Comparison of ENCODE assay signal across 37 cellular contexts in the genomic region with DNA sequence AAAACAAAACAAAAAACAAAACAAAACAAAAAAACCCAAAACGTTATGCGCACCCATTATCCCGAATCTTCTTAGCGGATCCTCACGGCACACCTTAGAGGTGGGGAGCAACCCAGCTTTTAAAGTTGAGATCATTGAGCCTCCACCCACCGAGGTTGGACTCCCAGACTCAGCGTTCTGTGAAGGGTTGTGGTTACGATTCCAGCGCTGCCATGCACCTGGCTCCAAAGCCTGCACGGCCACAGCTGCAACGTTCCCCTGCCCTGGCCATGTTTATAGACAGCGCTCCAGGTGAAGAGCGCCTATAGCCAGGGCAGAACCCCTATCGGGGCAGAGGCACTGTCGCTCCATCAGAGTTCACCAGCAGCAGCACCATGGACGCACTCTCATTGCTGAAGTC. TPM values are rescaled to one million over a fixed set of nuclear protein-coding genes. Genes with fewer than 3 reads are reported as not detected.
"Had no signal": no experiment of that assay in that cellular context is flagged by ENCODE, and none has a peak within 500 bp of the region (broad histone marks: within the 10 kb centered on the region; RNA-seq: fewer than 3 reads in every experiment).

No MANE protein-coding gene starts in this region.

- H3K4me3 ChIP-seq: esophagus squamous epithelium, gastroesophageal sphincter had no signal

- ATAC-seq: activated CD4-positive, CD25-positive, alpha-beta regulatory T cell treated with anti-CD3 and anti-CD28 coated beads, Interleukin-2, amount 50 U/mL, for 24 hours; activated CD8-positive, alpha-beta T cell treated with anti-CD3 and anti-CD28 coated beads for 36 hours; activated T-cell treated with anti-CD3 and anti-CD28 coated beads, Interleukin-2, amount 50 U/mL, for 4 hours; activated T-helper 17 cell treated with anti-CD3 and anti-CD28 coated beads, Interleukin-2, amount 50 U/mL, for 72 hours; gastroesophageal sphincter; T-helper 17 cell had no signal

- H3K27me3 ChIP-seq: brain microvascular endothelial cell had no signal

- DNase-seq: activated B cell treated with CpG ODN at 0.5 μM for 24 hours; activated CD4-positive, alpha-beta T cell treated with anti-CD3 and anti-CD28 coated beads for 48 hours; activated CD4-positive, alpha-beta T cell treated with anti-CD3 and anti-CD28 coated beads, Interleukin-2, amount 50 U/mL, for 1 hour; activated CD4-positive, alpha-beta T cell treated with anti-CD3 and anti-CD28 coated beads, Interleukin-2, amount 50 U/mL, for 48 hours; activated CD8-positive, alpha-beta memory T cell treated with anti-CD3 and anti-CD28 coated beads for 24 hours; activated CD8-positive, alpha-beta T cell treated with anti-CD3 and anti-CD28 coated beads for 36 hours; activated effector memory CD4-positive, alpha-beta T cell treated with Interleukin-2 at 50 U/mL for 16 hours; activated gamma-delta T cell treated with Interleukin-2 at 50 U/mL for 16 hours; activated naive CD4-positive, alpha-beta T cell treated with anti-CD3 and anti-CD28 coated beads, Interleukin-2, amount 50 U/mL, for 16 hours; activated naive CD4-positive, alpha-beta T cell treated with Interleukin-2 at 50 U/mL for 16 hours; activated T-cell treated with anti-CD3 and anti-CD28 coated beads, Interleukin-2, amount 50 U/mL, for 4 hours; amniotic stem cell; anterior cingulate cortex; brain microvascular endothelial cell; caudate nucleus; cortex of kidney; dermis blood vessel endothelial cell; effector CD4-positive, alpha-beta T cell; esophagus squamous epithelium; foreskin melanocyte; T-helper 1 cell; T-helper 17 cell; T1000; WERI-Rb-1 had no signal

- H3K36me3 Mint-ChIP-seq: activated naive CD8-positive, alpha-beta T cell had no signal

- H3K27ac ChIP-seq: brain microvascular endothelial cell, epithelial cell of prostate, esophagus squamous epithelium, gastroesophageal sphincter, WERI-Rb-1 had no signal

- H3K27ac Mint-ChIP-seq: activated B cell treated with CpG ODN at 0.5 μM for 24 hours; activated CD8-positive, alpha-beta T cell treated with anti-CD3 and anti-CD28 coated beads for 36 hours; activated naive CD8-positive, alpha-beta T cell; activated T-helper 17 cell treated with anti-CD3 and anti-CD28 coated beads, Interleukin-2, amount 50 U/mL, for 72 hours; T-helper 17 cell; T-helper 2 cell treated with Interferon-gamma antibody and Interleukin-4, amounts not matched to agents 5 μg/mL and 100 μg/mL, for 36 hours had no signal

- H3K9me3 ChIP-seq: esophagus squamous epithelium, gastroesophageal sphincter had no signal

- H3K4me3 Mint-ChIP-seq: activated B cell treated with CpG ODN at 0.5 μM for 24 hours; activated CD8-positive, alpha-beta T cell treated with anti-CD3 and anti-CD28 coated beads for 36 hours; activated naive CD8-positive, alpha-beta T cell; activated T-cell treated with anti-CD3 and anti-CD28 coated beads, Interleukin-2, amount 50 U/mL, for 4 hours; activated T-helper 17 cell treated with anti-CD3 and anti-CD28 coated beads, Interleukin-2, amount 50 U/mL, for 72 hours; T-helper 17 cell; T-helper 2 cell treated with Interferon-gamma antibody and Interleukin-4, amounts not matched to agents 5 μg/mL and 100 μg/mL, for 36 hours had no signal

- H3K9me3 Mint-ChIP-seq: activated B cell treated with CpG ODN at 0.5 μM for 24 hours; activated CD8-positive, alpha-beta T cell treated with anti-CD3 and anti-CD28 coated beads for 36 hours; activated T-cell treated with anti-CD3 and anti-CD28 coated beads, Interleukin-2, amount 50 U/mL, for 4 hours; T-helper 2 cell treated with Interferon-gamma antibody and Interleukin-4, amounts not matched to agents 5 μg/mL and 100 μg/mL, for 36 hours had no signal

- H3K36me3 ChIP-seq: brain microvascular endothelial cell, esophagus squamous epithelium, gastroesophageal sphincter, WERI-Rb-1 had no signal

- H3K4me1 Mint-ChIP-seq: activated T-helper 17 cell treated with anti-CD3 and anti-CD28 coated beads, Interleukin-2, amount 50 U/mL, for 72 hours; T-helper 17 cell had no signal

- H3K4me1 ChIP-seq: esophagus squamous epithelium, gastroesophageal sphincter had no signal

RNA-seq across cellular contexts. Expression of a gene that starts 18.7 kb away (rescaled TPM):
- total RNA-seq: activated B cell treated with CpG ODN at 0.5 μM for 24 hours; activated CD8-positive, alpha-beta T cell treated with anti-CD3 and anti-CD28 coated beads for 36 hours; activated T-cell treated with anti-CD3 and anti-CD28 coated beads, Interleukin-2, amount 50 U/mL, for 4 hours; activated T-helper 17 cell treated with anti-CD3 and anti-CD28 coated beads, Interleukin-2, amount 50 U/mL, for 72 hours; astrocyte; bronchial epithelial cell; chondrocyte; dermis blood vessel endothelial cell; endothelial cell of umbilical vein; fibroblast of lung; fibroblast of villous mesenchyme; glomerular endothelial cell had no signal

RNA-seq across cellular contexts. Expression of a gene that starts 38.5 kb away (rescaled TPM):
- total RNA-seq: activated CD8-positive, alpha-beta T cell treated with anti-CD3 and anti-CD28 coated beads for 36 hours; activated T-cell treated with anti-CD3 and anti-CD28 coated beads, Interleukin-2, amount 50 U/mL, for 4 hours; activated T-helper 17 cell treated with anti-CD3 and anti-CD28 coated beads, Interleukin-2, amount 50 U/mL, for 72 hours; astrocyte; bronchial epithelial cell; chondrocyte; dermis blood vessel endothelial cell; endothelial cell of umbilical vein; fibroblast of lung; fibroblast of villous mesenchyme; glomerular endothelial cell had no signal

RNA-seq across cellular contexts. Expression of a gene that starts 52.3 kb away (rescaled TPM):
- total RNA-seq: activated B cell treated with CpG ODN at 0.5 μM for 24 hours, astrocyte, bronchial epithelial cell, chondrocyte, dermis blood vessel endothelial cell, endothelial cell of umbilical vein, esophagus squamous epithelium, fibroblast of lung, fibroblast of villous mesenchyme, gastroesophageal sphincter, glomerular endothelial cell had no signal
